ENCODE assay signal across 17 cellular contexts in genomic region chr15:77010312-77010686, GRCh38. TPM values are rescaled to one million over a fixed set of nuclear protein-coding genes. Genes with fewer than 3 reads are reported as not detected.
DNase-seq lines count a peak whose midpoint lies in the region; ATAC-seq lines count a peak whose summit lies in the region.
"Had no signal": no experiment of that assay in that cellular context is flagged by ENCODE, and none has a peak within 500 bp of the region (broad histone marks: within the 10 kb centered on the region; RNA-seq: fewer than 3 reads in every experiment).

No MANE protein-coding gene starts in this region.

- peaks cover 69% of the 10 kb centered on the region for H3K4me1 ChIP-seq in CD4-positive, CD25-positive, alpha-beta regulatory T cell (ENCODE audit: control insufficient read depth, insufficient read depth, low read length, poor library complexity, severe bottlenecking)
- peaks cover 91% of the 10 kb centered on the region for H3K4me1 ChIP-seq in CD8-positive, alpha-beta memory T cell (ENCODE audit: insufficient read depth, low read length)

- DNase-seq in CD4-positive, CD25-positive, alpha-beta regulatory T cell = no peak
- no peak for DNase-seq in CD8-positive, alpha-beta memory T cell
- no peak for DNase-seq in activated CD4-positive, alpha-beta memory T cell treated with anti-CD3 and anti-CD28 coated beads for 36 hours
- DNase-seq in left lobe of liver (ENCODE audit: low spot score) = no peak
- DNase-seq in effector CD8-positive, alpha-beta T cell (lab: John Stamatoyannopoulos, UW) = no peak
- no peak for DNase-seq in stimulated activated CD8-positive, alpha-beta memory T cell treated with anti-CD3 and anti-CD28 coated beads, Interleukin-4, amount 100 ng/mL, for 48 hours
- DNase-seq: C1 segment of cervical spinal cord; glutamatergic neuron; GOT3; NCI-H187 treated with DMSO at 0.1 percent for 48 hours; NCI-H526 treated with DMSO at 0.1 percent for 48 hours; nucleus accumbens; stimulated activated CD4-positive, alpha-beta T cell treated with anti-CD3 and anti-CD28 coated beads, Interleukin-4, amount 100 ng/mL, for 24 hours had no signal

- H3K27ac ChIP-seq in CD4-positive, CD25-positive, alpha-beta regulatory T cell (ENCODE audit: insufficient read depth, low read length, poor library complexity, severe bottlenecking) = peak overlapping the region; percentile 47
- H3K27ac ChIP-seq in CD8-positive, alpha-beta memory T cell (ENCODE audit: low read depth, low read length) = no peak overlapping the region

- no peak for ATAC-seq in CD4-positive, CD25-positive, alpha-beta regulatory T cell (ENCODE audit: low read depth in 2 of 2)
- ATAC-seq in left lobe of liver (peak; percentile 62), HG02840 (IDR thresholded peaks at IDR 0.05; ENCODE audit: low FRiP score, unreplicated experiment) (no peak), GM21619 (IDR thresholded peaks at IDR 0.05; ENCODE audit: unreplicated experiment) (no peak)

- H3K27ac Mint-ChIP-seq in CD4-positive, CD25-positive, alpha-beta regulatory T cell = peak overlapping the region; percentile 80 to 96 (median 93)
- H3K27ac Mint-ChIP-seq in CD8-positive, alpha-beta memory T cell = peak overlapping the region; percentile 82 to 98 (median 92)
- H3K27ac Mint-ChIP-seq in activated CD4-positive, alpha-beta memory T cell treated with anti-CD3 and anti-CD28 coated beads for 36 hours = peak overlapping the region; percentile 85
- H3K27ac Mint-ChIP-seq: type B pancreatic cell had no signal

- POLR2A ChIA-PET in CD8-positive, alpha-beta memory T cell (lab: Charles Lee) = interaction anchor here (1.0 to 1.5 kb wide), 3 partner anchors 12 to 15 kb away, joined by 3 to 5 read pairs (median 3); no protein-coding TSS in a partner anchor
- POLR2A ChIA-PET in activated CD4-positive, alpha-beta memory T cell treated with anti-CD3 and anti-CD28 coated beads for 36 hours (lab: Charles Lee) = interaction anchor here (1.3 kb wide), 1 partner anchor 15 kb away, joined by 3 read pairs; the partner anchor contains the start of gene PSTPIP1

- intact Hi-C loops in activated CD4-positive, alpha-beta memory T cell treated with anti-CD3 and anti-CD28 coated beads for 36 hours (cut with micrococcal nuclease) = no loop called here

- peaks cover 13% of the 10 kb centered on the region for H3K36me3 ChIP-seq in CD4-positive, CD25-positive, alpha-beta regulatory T cell (ENCODE audit: control insufficient read depth, insufficient read depth, low read length)
- no peaks in the 10 kb centered on the region for H3K36me3 ChIP-seq in CD8-positive, alpha-beta memory T cell (ENCODE audit: insufficient read depth, low read length)

- H3K4me1 Mint-ChIP-seq in CD4-positive, CD25-positive, alpha-beta regulatory T cell = peaks cover 17 to 84% (median 60%) of the 10 kb centered on the region in 4 donors
- H3K4me1 Mint-ChIP-seq in CD8-positive, alpha-beta memory T cell = peaks cover 86 to 96% (median 95%) of the 10 kb centered on the region in 3 donors
- H3K4me1 Mint-ChIP-seq in activated CD4-positive, alpha-beta memory T cell treated with anti-CD3 and anti-CD28 coated beads for 36 hours (ENCODE audit: low read depth) = peaks cover 86% of the 10 kb centered on the region

- H3K9me3 Mint-ChIP-seq in CD4-positive, CD25-positive, alpha-beta regulatory T cell = no peaks in the 10 kb centered on the region
- H3K9me3 Mint-ChIP-seq in CD8-positive, alpha-beta memory T cell = no peaks in the 10 kb centered on the region
- H3K9me3 Mint-ChIP-seq in activated CD4-positive, alpha-beta memory T cell treated with anti-CD3 and anti-CD28 coated beads for 36 hours = no peaks in the 10 kb centered on the region
- H3K9me3 Mint-ChIP-seq: type B pancreatic cell had no signal

- CTCF ChIA-PET in CD8-positive, alpha-beta memory T cell (lab: Charles Lee) = interaction anchor here (5.1 kb wide), 1 partner anchor 36 kb away, joined by 26 read pairs; no protein-coding TSS in a partner anchor
- CTCF ChIA-PET in activated CD4-positive, alpha-beta memory T cell treated with anti-CD3 and anti-CD28 coated beads for 36 hours (lab: Charles Lee) = interaction anchor here (1.1 kb wide), 1 partner anchor 37 kb away, joined by 3 read pairs; no protein-coding TSS in a partner anchor

- H3K27me3 ChIP-seq in CD4-positive, CD25-positive, alpha-beta regulatory T cell (ENCODE audit: control insufficient read depth, insufficient read depth, low read length) = no peaks in the 10 kb centered on the region
- H3K27me3 ChIP-seq in CD8-positive, alpha-beta memory T cell (ENCODE audit: insufficient read depth, low read length, poor library complexity, severe bottlenecking) = no peaks in the 10 kb centered on the region

- no peak overlapping the region for H3K4me3 ChIP-seq in CD4-positive, CD25-positive, alpha-beta regulatory T cell (ENCODE audit: low read depth, low read length)
- no peak overlapping the region for H3K4me3 ChIP-seq in CD8-positive, alpha-beta memory T cell (ENCODE audit: low read length)

- no peaks in the 10 kb centered on the region for H3K9me3 ChIP-seq in CD4-positive, CD25-positive, alpha-beta regulatory T cell (ENCODE audit: control insufficient read depth in 2 of 2, low read length in 2 of 2)
- no peaks in the 10 kb centered on the region for H3K9me3 ChIP-seq in CD8-positive, alpha-beta memory T cell (ENCODE audit: low read length)

- H3K4me3 Mint-ChIP-seq in CD4-positive, CD25-positive, alpha-beta regulatory T cell = peak overlapping the region in 2 of 4 donors; percentile 60 to 65
- H3K4me3 Mint-ChIP-seq in CD8-positive, alpha-beta memory T cell = peak overlapping the region in 6 of 7 donors; percentile 43 to 85 (median 67)
- no peak overlapping the region for H3K4me3 Mint-ChIP-seq in activated CD4-positive, alpha-beta memory T cell treated with anti-CD3 and anti-CD28 coated beads for 36 hours
- H3K4me3 Mint-ChIP-seq: type B pancreatic cell had no signal

- H3K36me3 Mint-ChIP-seq in CD4-positive, CD25-positive, alpha-beta regulatory T cell = peaks cover 17% of the 10 kb centered on the region
- peaks cover 2 to 60% (median 5%) of the 10 kb centered on the region in 3 donors for H3K36me3 Mint-ChIP-seq in CD8-positive, alpha-beta memory T cell
- peaks cover 36% of the 10 kb centered on the region for H3K36me3 Mint-ChIP-seq in activated CD4-positive, alpha-beta memory T cell treated with anti-CD3 and anti-CD28 coated beads for 36 hours
- H3K36me3 Mint-ChIP-seq: type B pancreatic cell had no signal

- no peaks in the 10 kb centered on the region for H3K27me3 Mint-ChIP-seq in CD4-positive, CD25-positive, alpha-beta regulatory T cell
- no peaks in the 10 kb centered on the region for H3K27me3 Mint-ChIP-seq in CD8-positive, alpha-beta memory T cell
- H3K27me3 Mint-ChIP-seq in activated CD4-positive, alpha-beta memory T cell treated with anti-CD3 and anti-CD28 coated beads for 36 hours = peaks cover 1% of the 10 kb centered on the region

RNA-seq across cellular contexts. Expression of gene PSTPIP1, which starts 15.4 kb away (rescaled TPM):
- 169 TPM for total RNA-seq in CD4-positive, CD25-positive, alpha-beta regulatory T cell
- 10 to 100 TPM; 41.3 to 69.2 (median 45.7) TPM for polyA plus RNA-seq in CD4-positive, CD25-positive, alpha-beta regulatory T cell
- total RNA-seq in CD8-positive, alpha-beta memory T cell = 100 to 1,000 TPM; 123 to 127 TPM
- polyA plus RNA-seq in CD8-positive, alpha-beta memory T cell = 83.1 TPM
- total RNA-seq in activated CD4-positive, alpha-beta memory T cell treated with anti-CD3 and anti-CD28 coated beads for 36 hours = 100 to 1,000 TPM; 155 to 164 TPM
- total RNA-seq in left lobe of liver = 1.5 TPM
- total RNA-seq: HT1080 had no signal

Comparison
In these comparisons a context has a peak if more than half of its experiments do, and no peak if none do; other contexts are left out.
1. RNA of gene PSTPIP1, which starts 15.4 kb away (total RNA-seq): 169 TPM in CD4-positive, CD25-positive, alpha-beta regulatory T cell (single experiment), 155 to 164 TPM in activated CD4-positive, alpha-beta memory T cell treated with anti-CD3 and anti-CD28 coated beads for 36 hours and 123 to 127 TPM in CD8-positive, alpha-beta memory T cell; 1.5 TPM in left lobe of liver (single experiment); every median in the first group is over 10 times any median in the second.
2. Peak in every context shown above with its lines, with median percentiles within 50 percentile points of each other: H3K27ac Mint-ChIP-seq.